ENCODE assay signal across 11 cellular contexts in genomic region chr6:151001387-151002063, GRCh38.
DNase-seq lines count a peak whose midpoint lies in the region; ATAC-seq and FAIRE-seq lines count a peak whose summit lies in the region.
"Had no signal": no experiment of that assay in that cellular context is flagged by ENCODE, and none has a peak within 500 bp of the region (broad histone marks: within the 10 kb centered on the region; RNA-seq: fewer than 3 reads in every experiment).

No MANE protein-coding gene starts in this region.

- peak; percentile 81 for FAIRE-seq in GM18507 (lab: Jason Lieb, UNC)

- POLR2A ChIA-PET in activated CD8-positive, alpha-beta T cell treated with anti-CD3 and anti-CD28 coated beads, Interleukin-2, amount 10 ng/mL, durations not matched to agents 7 days and 5 days (lab: Charles Lee) = no interaction called here

- no peaks in the 10 kb centered on the region for H3K9me3 Mint-ChIP-seq in activated CD8-positive, alpha-beta T cell treated with anti-CD3 and anti-CD28 coated beads, Interleukin-2, amount 10 ng/mL, durations not matched to agents 7 days and 5 days (ENCODE audit: insufficient read depth)

- no peak overlapping the region for H3K4me3 Mint-ChIP-seq in activated CD8-positive, alpha-beta T cell treated with anti-CD3 and anti-CD28 coated beads, Interleukin-2, amount 10 ng/mL, durations not matched to agents 7 days and 5 days

- peaks cover 8% of the 10 kb centered on the region for H3K36me3 Mint-ChIP-seq in activated CD8-positive, alpha-beta T cell treated with anti-CD3 and anti-CD28 coated beads, Interleukin-2, amount 10 ng/mL, durations not matched to agents 7 days and 5 days (ENCODE audit: low read depth)

- CTCF ChIA-PET in activated CD8-positive, alpha-beta T cell treated with anti-CD3 and anti-CD28 coated beads, Interleukin-2, amount 10 ng/mL, durations not matched to agents 7 days and 5 days (lab: Charles Lee) = interaction anchor here (1.0 to 2.3 kb wide), 3 partner anchors 12 to 13 kb away, joined by 4 to 12 read pairs (median 8); no protein-coding TSS in a partner anchor

- H3K27ac Mint-ChIP-seq in activated CD8-positive, alpha-beta T cell treated with anti-CD3 and anti-CD28 coated beads, Interleukin-2, amount 10 ng/mL, durations not matched to agents 7 days and 5 days = peak overlapping the region; percentile 4

- H3K4me1 Mint-ChIP-seq in activated CD8-positive, alpha-beta T cell treated with anti-CD3 and anti-CD28 coated beads, Interleukin-2, amount 10 ng/mL, durations not matched to agents 7 days and 5 days (ENCODE audit: low read depth) = peaks cover 21% of the 10 kb centered on the region

- peak; percentile 66 for ATAC-seq in GM19452 (IDR thresholded peaks at IDR 0.05; ENCODE audit: unreplicated experiment)
- ATAC-seq in HG02885 (IDR thresholded peaks at IDR 0.05; ENCODE audit: poor library complexity, unreplicated experiment) = peak; percentile 82
- no peak for ATAC-seq in activated CD8-positive, alpha-beta T cell treated with anti-CD3 and anti-CD28 coated beads, Interleukin-2, amount 10 ng/mL, durations not matched to agents 7 days and 5 days

- DNase-seq in GM18507 (ENCODE audit: extremely low spot score, insufficient read length, low read depth) = no peak
- no peak for DNase-seq in activated CD8-positive, alpha-beta T cell treated with anti-CD3 and anti-CD28 coated beads, Interleukin-2, amount 10 ng/mL, durations not matched to agents 7 days and 5 days
- DNase-seq in NCI-H2227 (lab: John Stamatoyannopoulos, UW; ENCODE audit: unreplicated experiment) = no peak
- no peak for DNase-seq in SIG-M5 treated with dmso at 0.1 percent for 504 hours (lab: John Stamatoyannopoulos, UW; ENCODE audit: unreplicated experiment)
- no peak for DNase-seq in NCI-H2107 treated with DMSO at 0.1 percent for 48 hours (lab: John Stamatoyannopoulos, UW; ENCODE audit: unreplicated experiment)
- no peak for DNase-seq in retina
- DNase-seq: activated naive CD4-positive, alpha-beta T cell; PC-9; upper lobe of left lung had no signal

- H3K27me3 Mint-ChIP-seq in activated CD8-positive, alpha-beta T cell treated with anti-CD3 and anti-CD28 coated beads, Interleukin-2, amount 10 ng/mL, durations not matched to agents 7 days and 5 days (ENCODE audit: low read depth) = no peaks in the 10 kb centered on the region
